Comparison of ENCODE assay signal across 8 cellular contexts in genomic region chr11:102346748-102347525, GRCh38. TPM values are rescaled to one million over a fixed set of nuclear protein-coding genes. Genes with fewer than 3 reads are reported as not detected.
DNase-seq lines count a peak whose midpoint lies in the region; ATAC-seq and TF ChIP-seq lines count a peak whose summit lies in the region.

Gene BIRC2 (plus strand): TSS chr11:102347214. CDS start chr11:102349855, 2,641 bp downstream.

- DNase-seq in NCI-H1436 treated with DMSO at 0.1 percent for 48 hours (lab: John Stamatoyannopoulos, UW) (peak; percentile 65), T-helper 17 cell (peak; percentile 92 to 98 (median 94)), right cardiac atrium (peak; percentile 96 to 99 (median 98)), aorta (peak; percentile 96 to 99)

- under 1% methylated on average over 84 of the region's 84 CpGs for WGBS in right cardiac atrium
- WGBS in aorta, 2 donors: 0 to 1% methylated on average over 84 of the region's 84 CpGs

- peak within 1 kb of the TSS; percentile 87 for H3K9ac ChIP-seq in rectal smooth muscle tissue (ENCODE audit: low read length)

- H3K9me3 ChIP-seq in T-helper 17 cell (ENCODE audit: control insufficient read depth, low read length, poor library complexity, severe bottlenecking) (no peaks in the 10 kb centered on the region), right cardiac atrium (ENCODE audit: control insufficient read depth, low read length) (no peaks in the 10 kb centered on the region), aorta (ENCODE audit: control insufficient read depth, low read length) (no peaks in the 10 kb centered on the region)

- peak; percentile 86 for ATAC-seq in HG02852 (IDR thresholded peaks at IDR 0.05; ENCODE audit: unreplicated experiment)
- ATAC-seq in T-helper 17 cell: peak; percentile 84
- ATAC-seq in right cardiac atrium: peak; percentile 98
- ATAC-seq in aorta (ENCODE audit: low FRiP score): peak; percentile 99

- H3K27me3 Mint-ChIP-seq in T-helper 17 cell: no peaks in the 10 kb centered on the region

- H3K27me3 ChIP-seq in right cardiac atrium (ENCODE audit: control insufficient read depth, insufficient read depth) (no peaks in the 10 kb centered on the region), rectal smooth muscle tissue (ENCODE audit: control insufficient read depth, insufficient read depth, low read length) (no peaks in the 10 kb centered on the region), aorta (ENCODE audit: control insufficient read depth in 1 of 2, insufficient read depth in 2 of 2, low read length in 1 of 2) (no peaks in the 10 kb centered on the region)

- TF ChIP-seq POLR2A in GM15510 (IDR thresholded peaks at IDR 0.05; ENCODE audit: borderline replicate concordance, extremely low read depth, insufficient read length): peak; percentile 87

- H3K4me3 ChIP-seq in right cardiac atrium (ENCODE audit: low read length): peak within 1 kb of the TSS; percentile 97
- H3K4me3 ChIP-seq in rectal smooth muscle tissue (ENCODE audit: low read length): peak within 1 kb of the TSS; percentile 87
- peak within 1 kb of the TSS; percentile 97 to 100 for H3K4me3 ChIP-seq in aorta (ENCODE audit: low read length in 2 of 2)

- intact Hi-C loops in right cardiac atrium (cut with DNase I): loop anchor here in 3 of 4 donors (10.0 kb wide), 2 partner anchors 148 to 258 kb away; no protein-coding TSS in a partner anchor
- intact Hi-C loops in aorta (cut with DNase I): loop anchor here (5.0 to 10.0 kb wide), 2 partner anchors 60 to 148 kb away; no protein-coding TSS in a partner anchor

- H3K4me3 Mint-ChIP-seq in T-helper 17 cell: peak within 1 kb of the TSS; percentile 97

- H3K4me1 Mint-ChIP-seq in T-helper 17 cell: peaks cover 37% of the 10 kb centered on the region

- H3K4me1 ChIP-seq in right cardiac atrium (ENCODE audit: control insufficient read depth, insufficient read depth, low read length) (no peaks in the 10 kb centered on the region), rectal smooth muscle tissue (ENCODE audit: control insufficient read depth, insufficient read depth, low read length) (peaks cover 16% of the 10 kb centered on the region), aorta (ENCODE audit: control insufficient read depth in 1 of 2, insufficient read depth in 2 of 2, low read length in 2 of 2) (peaks cover 0 to 2% of the 10 kb centered on the region in 2 donors)

- H3K27ac Mint-ChIP-seq in T-helper 17 cell: peak within 1 kb of the TSS; percentile 99

- H3K27ac ChIP-seq in angular gyrus (ENCODE audit: low read depth, low read length) (peak within 1 kb of the TSS; percentile 86), right cardiac atrium (ENCODE audit: low read length) (peak within 1 kb of the TSS; percentile 89), rectal smooth muscle tissue (ENCODE audit: low read depth, low read length) (peak within 1 kb of the TSS; percentile 97), aorta (ENCODE audit: low read depth in 1 of 2, low read length in 2 of 2) (peak within 1 kb of the TSS; percentile 82 to 97)

- H3K36me3 Mint-ChIP-seq in T-helper 17 cell (ENCODE audit: low read depth): peaks cover 2% of the 10 kb centered on the region

- H3K36me3 ChIP-seq in rectal smooth muscle tissue (ENCODE audit: control insufficient read depth, insufficient read depth, low read length) (peaks cover 3% of the 10 kb centered on the region), aorta (ENCODE audit: control insufficient read depth in 1 of 2, insufficient read depth in 2 of 2, low read length in 1 of 2) (no peaks in the 10 kb centered on the region)

RNA-seq across cellular contexts. Expression of gene BIRC2, which starts in this region (rescaled TPM):
- total RNA-seq in T-helper 17 cell (10 to 100 TPM; 76.6 to 77.9 TPM), right cardiac atrium (10 to 100 TPM; 29.6 to 35.0 (median 31.9) TPM), aorta (10 to 100 TPM; 41.1 to 51.2 TPM)
- polyA plus RNA-seq in right cardiac atrium (21.1 TPM), aorta (10 to 100 TPM; 18.4 to 22.5 TPM)

Comparison
In these comparisons a context has a peak if more than half of its experiments do, and no peak if none do; other contexts are left out.
1. Peak in every context shown above with its lines: DNase-seq, ATAC-seq, H3K4me3 ChIP-seq and H3K27ac ChIP-seq.